14 cellular contexts compared by ENCODE assay signal in genomic region chr20:11451793-11452291, GRCh38.
DNase-seq lines count a peak whose midpoint lies in the region; ATAC-seq and TF ChIP-seq lines count a peak whose summit lies in the region.
"Had no signal": no experiment of that assay in that cellular context is flagged by ENCODE, and none has a peak within 500 bp of the region (broad histone marks: within the 10 kb centered on the region; RNA-seq: fewer than 3 reads in every experiment).

No MANE protein-coding gene starts in this region.

- TF ChIP-seq EP300 in tibial nerve (IDR thresholded peaks at IDR 0.05): no peak

- no peak overlapping the region for H3K4me3 Mint-ChIP-seq in osteocyte (ENCODE audit: unreplicated experiment)
- H3K4me3 Mint-ChIP-seq: activated CD8-positive, alpha-beta T cell treated with anti-CD3 and anti-CD28 coated beads for 36 hours; activated naive CD8-positive, alpha-beta T cell treated with anti-CD3 and anti-CD28 coated beads, Interleukin-2, amount 50 U/mL, for 24 hours; CD8-positive, alpha-beta T cell had no signal

- no peak for TF ChIP-seq CTCF in osteocyte (IDR thresholded peaks at IDR 0.05)
- TF ChIP-seq CTCF in heart right ventricle (IDR thresholded peaks at IDR 0.05): no peak
- no peak for TF ChIP-seq CTCF in tibial nerve (IDR thresholded peaks at IDR 0.05)

- H3K9me3 ChIP-seq in GM23248 (ENCODE audit: low read depth) (no peaks in the 10 kb centered on the region), heart right ventricle (no peaks in the 10 kb centered on the region), tibial nerve (no peaks in the 10 kb centered on the region)
- H3K9me3 ChIP-seq: spleen had no signal

- H3K36me3 ChIP-seq in GM23248 (ENCODE audit: low read depth) (no peaks in the 10 kb centered on the region), heart right ventricle (no peaks in the 10 kb centered on the region), tibial nerve (no peaks in the 10 kb centered on the region)
- H3K36me3 ChIP-seq: spleen had no signal

- H3K4me3 ChIP-seq in GM23248 (no peak overlapping the region), heart right ventricle (no peak overlapping the region), tibial nerve (no peak overlapping the region)
- H3K4me3 ChIP-seq: spleen had no signal

- in situ Hi-C loops in GM23248 (cut with MboI): no loop called here

- H3K79me2 ChIP-seq in GM23248 (ENCODE audit: insufficient read depth): no peaks in the 10 kb centered on the region

- no peaks in the 10 kb centered on the region for H3K36me3 Mint-ChIP-seq in osteocyte (ENCODE audit: unreplicated experiment)
- H3K36me3 Mint-ChIP-seq: CD8-positive, alpha-beta T cell had no signal

- H3K27ac ChIP-seq in GM23248 (no peak overlapping the region), heart right ventricle (peak overlapping the region in 1 of 10 donors; percentile 39), tibial nerve (no peak overlapping the region)

- intact Hi-C loops in heart right ventricle (cut with DNase I): no loop called here

- peaks cover 45% of the 10 kb centered on the region for H3K4me1 Mint-ChIP-seq in osteocyte (ENCODE audit: unreplicated experiment)
- H3K4me1 Mint-ChIP-seq: activated naive CD8-positive, alpha-beta T cell treated with anti-CD3 and anti-CD28 coated beads, Interleukin-2, amount 50 U/mL, for 24 hours had no signal

- H4K20me1 ChIP-seq in GM23248 (ENCODE audit: insufficient read depth): no peaks in the 10 kb centered on the region

- DNase-seq in GM23248: no peak
- peak; percentile 77 for DNase-seq in RPMI7951 (ENCODE audit: low read depth)
- peak; percentile 72 for DNase-seq in fibroblast of gingiva (ENCODE audit: low read depth)
- no peak for DNase-seq in osteocyte (ENCODE audit: extremely low spot score, unreplicated experiment)
- DNase-seq in stimulated activated naive CD4-positive, alpha-beta T cell treated with Interleukin-2 at 50 U/mL for 16 hours (lab: John Stamatoyannopoulos, UW): no peak
- DNase-seq in heart right ventricle: no peak
- no peak for DNase-seq in tibial nerve (ENCODE audit: low spot score in 2 of 2)
- no peak for DNase-seq in OCI-M2 (lab: John Stamatoyannopoulos, UW; ENCODE audit: unreplicated experiment)
- DNase-seq: activated CD8-positive, alpha-beta T cell treated with anti-CD3 and anti-CD28 coated beads for 36 hours; activated naive CD8-positive, alpha-beta T cell treated with anti-CD3 and anti-CD28 coated beads, Interleukin-2, amount 50 U/mL, for 24 hours; CD8-positive, alpha-beta T cell; NCI-H1694; Right ventricle myocardium superior; spleen had no signal

- no peaks in the 10 kb centered on the region for H3K27me3 Mint-ChIP-seq in osteocyte (ENCODE audit: unreplicated experiment)
- H3K27me3 Mint-ChIP-seq: activated CD8-positive, alpha-beta T cell treated with anti-CD3 and anti-CD28 coated beads for 36 hours; activated naive CD8-positive, alpha-beta T cell treated with anti-CD3 and anti-CD28 coated beads, Interleukin-2, amount 50 U/mL, for 24 hours had no signal

- H3K9me3 Mint-ChIP-seq in osteocyte (ENCODE audit: unreplicated experiment): no peaks in the 10 kb centered on the region
- H3K9me3 Mint-ChIP-seq: activated naive CD8-positive, alpha-beta T cell treated with anti-CD3 and anti-CD28 coated beads, Interleukin-2, amount 50 U/mL, for 24 hours had no signal

- no peaks in the 10 kb centered on the region for H3K9me2 ChIP-seq in GM23248 (ENCODE audit: insufficient read depth)

- peak overlapping the region; percentile 82 for H3K27ac Mint-ChIP-seq in osteocyte (ENCODE audit: unreplicated experiment)
- H3K27ac Mint-ChIP-seq: activated CD8-positive, alpha-beta T cell treated with anti-CD3 and anti-CD28 coated beads for 36 hours; activated naive CD8-positive, alpha-beta T cell treated with anti-CD3 and anti-CD28 coated beads, Interleukin-2, amount 50 U/mL, for 24 hours; CD8-positive, alpha-beta T cell had no signal

- H3K4me1 ChIP-seq in GM23248 (ENCODE audit: insufficient read depth): peaks cover 43% of the 10 kb centered on the region
- H3K4me1 ChIP-seq in heart right ventricle: peaks cover 0 to 37% (median 0%) of the 10 kb centered on the region in 9 donors
- H3K4me1 ChIP-seq in tibial nerve: peaks cover 0 to 5% (median 0%) of the 10 kb centered on the region in 4 donors

- H3K9ac ChIP-seq in GM23248: no peak overlapping the region

- TF ChIP-seq POLR2A in tibial nerve (IDR thresholded peaks at IDR 0.05): no peak

- peaks cover 19% of the 10 kb centered on the region for H3F3A ChIP-seq in GM23248 (ENCODE audit: insufficient read depth)

- no peaks in the 10 kb centered on the region for H3K27me3 ChIP-seq in GM23248 (replicated peaks; ENCODE audit: insufficient read depth)
- H3K27me3 ChIP-seq in heart right ventricle: no peaks in the 10 kb centered on the region
- H3K27me3 ChIP-seq in tibial nerve: no peaks in the 10 kb centered on the region
- H3K27me3 ChIP-seq: spleen had no signal

- ATAC-seq in heart right ventricle: no peak
- ATAC-seq: activated CD8-positive, alpha-beta T cell treated with anti-CD3 and anti-CD28 coated beads for 36 hours; activated naive CD8-positive, alpha-beta T cell treated with anti-CD3 and anti-CD28 coated beads, Interleukin-2, amount 50 U/mL, for 24 hours; CD8-positive, alpha-beta T cell had no signal

- 18 to 21% methylated on average over 7 of the region's 7 CpGs for WGBS in GM23248 (ENCODE audit: low coverage in 1 of 2, low lambda C conversion rate in 2 of 2, missing lambda C conversion rate in 2 of 2), 2 experiments
- 47 to 49% methylated on average over 7 of the region's 7 CpGs for WGBS in heart right ventricle, 2 donors
- 28 to 38% methylated on average over 7 of the region's 7 CpGs for WGBS in tibial nerve, 2 donors

- H2AFZ ChIP-seq in GM23248: peak overlapping the region; percentile 77

- peak overlapping the region; percentile 26 for H3K4me2 ChIP-seq in GM23248 (ENCODE audit: unreplicated experiment)

Comparison
In these comparisons a context has a peak if more than half of its experiments do, and no peak if none do; other contexts are left out.
1. DNase-seq: peak in RPMI7951 (single experiment) and fibroblast of gingiva (single experiment); none in GM23248 (single experiment), osteocyte (single experiment), stimulated activated naive CD4-positive, alpha-beta T cell treated with Interleukin-2 at 50 U/mL for 16 hours (single experiment), heart right ventricle (0 of 2), tibial nerve (0 of 2) and OCI-M2 (single experiment).